In the genomic region with DNA sequence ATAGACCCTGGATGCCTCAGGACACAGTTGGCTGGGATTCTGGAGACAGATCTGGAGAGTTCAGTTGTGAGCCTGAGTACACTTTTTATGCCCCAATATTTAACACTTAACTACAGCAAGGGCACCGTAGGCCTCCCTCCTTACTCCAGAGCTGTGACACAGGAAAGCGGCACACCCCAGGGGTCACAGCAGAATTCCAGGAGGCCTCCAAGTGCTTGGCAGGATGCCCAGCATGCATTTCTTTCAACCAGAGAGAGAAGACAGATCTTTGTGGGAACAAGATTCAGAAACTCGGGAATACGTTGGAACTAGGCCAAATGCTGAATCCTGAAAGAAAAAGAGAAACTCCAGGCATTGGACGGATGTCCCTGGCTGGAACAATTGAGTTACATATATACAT, we compare ENCODE assay signal across 16 cellular contexts.
DNase-seq lines count a peak whose midpoint lies in the region; ATAC-seq and TF ChIP-seq lines count a peak whose summit lies in the region.
"Had no signal": no experiment of that assay in that cellular context is flagged by ENCODE, and none has a peak within 500 bp of the region (broad histone marks: within the 10 kb centered on the region; RNA-seq: fewer than 3 reads in every experiment).

No MANE protein-coding gene starts in this region.

- H3K9me3 Mint-ChIP-seq in MCF 10A (ENCODE audit: unreplicated experiment) = no peaks in the 10 kb centered on the region

- no peaks in the 10 kb centered on the region for H4K20me1 ChIP-seq in hepatocyte (ENCODE audit: insufficient read depth, poor library complexity, severe bottlenecking)

- 68% methylated on average over 5 of the region's 5 CpGs for WGBS in hepatocyte (ENCODE audit: low lambda C conversion rate, missing lambda C conversion rate)

- H3K27me3 Mint-ChIP-seq in MCF 10A (ENCODE audit: insufficient read depth, unreplicated experiment) = no peaks in the 10 kb centered on the region
- H3K27me3 Mint-ChIP-seq: activated CD8-positive, alpha-beta T cell treated with anti-CD3 and anti-CD28 coated beads for 36 hours had no signal

- no peak overlapping the region for H3K4me3 ChIP-seq in breast epithelium
- H3K4me3 ChIP-seq in hepatocyte = no peak overlapping the region
- H3K4me3 ChIP-seq in lower lobe of right lung = no peak overlapping the region
- H3K4me3 ChIP-seq: A549, colonic mucosa had no signal

- intact Hi-C loops in MCF 10A (cut with micrococcal nuclease) (no loop called here), breast epithelium (cut with DNase I; ENCODE audit: low total_unique reads) (no loop called here), lower lobe of right lung (cut with DNase I) (no loop called here)

- ATAC-seq in GM21723 (IDR thresholded peaks at IDR 0.05; ENCODE audit: unreplicated experiment) = no peak
- no peak for ATAC-seq in lower lobe of right lung
- ATAC-seq: A549; activated CD8-positive, alpha-beta T cell treated with anti-CD3 and anti-CD28 coated beads for 36 hours had no signal

- no peaks in the 10 kb centered on the region for H3K79me2 ChIP-seq in hepatocyte

- no peak overlapping the region for H3K27ac Mint-ChIP-seq in MCF 10A (ENCODE audit: low read depth, unreplicated experiment)
- H3K27ac Mint-ChIP-seq: activated CD8-positive, alpha-beta T cell treated with anti-CD3 and anti-CD28 coated beads for 36 hours had no signal

- no peak for TF ChIP-seq CTCF in MCF 10A (IDR thresholded peaks at IDR 0.05; ENCODE audit: unreplicated experiment)
- TF ChIP-seq CTCF in breast epithelium (IDR thresholded peaks at IDR 0.05) = no peak
- TF ChIP-seq CTCF in hepatocyte (IDR thresholded peaks at IDR 0.05; ENCODE audit: poor library complexity) = no peak
- no peak for TF ChIP-seq CTCF in lower lobe of right lung (IDR thresholded peaks at IDR 0.05)

- TF ChIP-seq POLR2A in breast epithelium (IDR thresholded peaks at IDR 0.05) = no peak

- POLR2A ChIA-PET in MCF 10A (lab: Yijun Ruan, JAX) = no interaction called here

- H3K4me2 ChIP-seq in hepatocyte = no peak overlapping the region
- H3K4me2 ChIP-seq: A549 had no signal

- no TSS peak for BruUV-seq in MCF 10A (replicated peaks; lab: Mats Ljungman, UMichigan)

- H3K27me3 ChIP-seq in breast epithelium (no peaks in the 10 kb centered on the region), hepatocyte (no peaks in the 10 kb centered on the region), lower lobe of right lung (ENCODE audit: low read depth) (no peaks in the 10 kb centered on the region)
- H3K27me3 ChIP-seq: colonic mucosa had no signal

- no peaks in the 10 kb centered on the region for H3K36me3 ChIP-seq in breast epithelium
- no peaks in the 10 kb centered on the region for H3K36me3 ChIP-seq in hepatocyte (replicated peaks; ENCODE audit: insufficient read depth, low read depth)
- no peaks in the 10 kb centered on the region for H3K36me3 ChIP-seq in lower lobe of right lung
- H3K36me3 ChIP-seq: colonic mucosa had no signal

- no peak overlapping the region for H3K4me3 Mint-ChIP-seq in MCF 10A (ENCODE audit: unreplicated experiment)
- H3K4me3 Mint-ChIP-seq: activated CD8-positive, alpha-beta T cell treated with anti-CD3 and anti-CD28 coated beads for 36 hours had no signal

- no peak overlapping the region for H2AFZ ChIP-seq in hepatocyte

- peaks cover 7% of the 10 kb centered on the region for H3K4me1 Mint-ChIP-seq in MCF 10A (ENCODE audit: insufficient read depth, unreplicated experiment)

- CTCF ChIA-PET in MCF 10A (lab: Yijun Ruan, JAX) = interaction anchor here (1.1 kb wide), 1 partner anchor 9 kb away, joined by 5 read pairs; no protein-coding TSS in a partner anchor

- no peaks in the 10 kb centered on the region for H3K36me3 Mint-ChIP-seq in MCF 10A (ENCODE audit: insufficient read depth, unreplicated experiment)

- H3K4me1 ChIP-seq in breast epithelium (no peaks in the 10 kb centered on the region), hepatocyte (ENCODE audit: insufficient read depth) (peaks cover 21% of the 10 kb centered on the region), lower lobe of right lung (no peaks in the 10 kb centered on the region)
- H3K4me1 ChIP-seq: A549, colonic mucosa had no signal

- no peak overlapping the region for H3K27ac ChIP-seq in breast epithelium
- H3K27ac ChIP-seq in hepatocyte = no peak overlapping the region
- no peak overlapping the region for H3K27ac ChIP-seq in lower lobe of right lung
- H3K27ac ChIP-seq: A549, colonic mucosa, RWPE1 had no signal

- H3K9me3 ChIP-seq in breast epithelium = no peaks in the 10 kb centered on the region
- no peaks in the 10 kb centered on the region for H3K9me3 ChIP-seq in hepatocyte (ENCODE audit: low read depth)
- H3K9me3 ChIP-seq in lower lobe of right lung = no peaks in the 10 kb centered on the region
- H3K9me3 ChIP-seq: colonic mucosa had no signal

- H3K9me2 ChIP-seq in hepatocyte (replicated peaks; ENCODE audit: insufficient read depth) = no peaks in the 10 kb centered on the region

- DNase-seq in MCF 10A (ENCODE audit: unreplicated experiment) (peak; percentile 34), breast epithelium (ENCODE audit: low spot score in 2 of 2) (no peak), astrocyte of the hippocampus (ENCODE audit: low read depth, low spot score) (peak; percentile 81), hepatocyte (ENCODE audit: low spot score) (peak; percentile 26), smooth muscle cell of the brain vasculature (ENCODE audit: low read depth, low spot score) (peak; percentile 47), NCI-H510A treated with DMSO at 0.1 percent for 48 hours (lab: John Stamatoyannopoulos, UW) (no peak), lower lobe of right lung (no peak)
- DNase-seq: activated CD8-positive, alpha-beta T cell treated with anti-CD3 and anti-CD28 coated beads for 36 hours; activated naive CD4-positive, alpha-beta T cell treated with Interleukin-2 at 50 U/mL for 16 hours; colonic mucosa; NCI-H1048; NCI-H526; stimulated activated CD4-positive, alpha-beta T cell treated with anti-CD3 and anti-CD28 coated beads, Interleukin-15, amount 100 ng/mL, for 24 hours had no signal

Comparison
In these comparisons a context has a peak if more than half of its experiments do, and no peak if none do; other contexts are left out.
1. DNase-seq: peak in MCF 10A (single experiment), astrocyte of the hippocampus (single experiment), hepatocyte (single experiment) and smooth muscle cell of the brain vasculature (single experiment); none in breast epithelium (0 of 2), NCI-H510A treated with DMSO at 0.1 percent for 48 hours (single experiment) and lower lobe of right lung (single experiment).